Comparison of ENCODE assay signal across 1 cellular context in the genomic region with DNA sequence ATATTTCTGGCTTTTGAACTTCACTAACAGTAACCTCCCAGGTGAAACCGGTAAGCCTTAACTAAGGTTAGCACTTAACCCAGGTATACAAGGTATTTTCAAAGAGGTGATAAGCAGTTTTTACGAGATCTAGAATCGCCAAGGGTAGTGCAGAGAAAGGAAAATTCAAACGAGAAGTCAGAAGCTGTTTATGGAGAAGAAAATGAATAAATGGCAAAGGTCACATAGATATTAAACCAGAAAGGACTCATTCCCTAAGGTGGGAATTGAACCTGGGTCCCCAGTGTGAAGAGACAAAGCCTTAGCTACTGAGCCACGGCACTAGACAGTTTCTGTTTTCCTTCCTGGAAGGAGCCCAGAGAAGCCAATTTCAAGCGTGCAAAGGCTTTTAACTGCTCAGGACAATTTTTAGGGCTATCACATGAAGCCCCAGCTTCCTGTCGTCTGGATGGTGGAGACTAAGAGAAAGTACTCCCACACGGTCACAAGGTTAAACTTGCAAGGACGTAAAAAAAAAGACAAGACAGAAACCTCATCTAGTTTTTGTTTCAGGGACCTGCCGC.
TF ChIP-seq lines count a peak whose summit lies in the region.

No MANE protein-coding gene starts in this region.

TF ChIP-seq in K562, 482 proteins besides CTCF, POLR2A, EP300 and RAD21 (continued from another document and continues in another):
- TF ChIP-seq, protein P1, sequence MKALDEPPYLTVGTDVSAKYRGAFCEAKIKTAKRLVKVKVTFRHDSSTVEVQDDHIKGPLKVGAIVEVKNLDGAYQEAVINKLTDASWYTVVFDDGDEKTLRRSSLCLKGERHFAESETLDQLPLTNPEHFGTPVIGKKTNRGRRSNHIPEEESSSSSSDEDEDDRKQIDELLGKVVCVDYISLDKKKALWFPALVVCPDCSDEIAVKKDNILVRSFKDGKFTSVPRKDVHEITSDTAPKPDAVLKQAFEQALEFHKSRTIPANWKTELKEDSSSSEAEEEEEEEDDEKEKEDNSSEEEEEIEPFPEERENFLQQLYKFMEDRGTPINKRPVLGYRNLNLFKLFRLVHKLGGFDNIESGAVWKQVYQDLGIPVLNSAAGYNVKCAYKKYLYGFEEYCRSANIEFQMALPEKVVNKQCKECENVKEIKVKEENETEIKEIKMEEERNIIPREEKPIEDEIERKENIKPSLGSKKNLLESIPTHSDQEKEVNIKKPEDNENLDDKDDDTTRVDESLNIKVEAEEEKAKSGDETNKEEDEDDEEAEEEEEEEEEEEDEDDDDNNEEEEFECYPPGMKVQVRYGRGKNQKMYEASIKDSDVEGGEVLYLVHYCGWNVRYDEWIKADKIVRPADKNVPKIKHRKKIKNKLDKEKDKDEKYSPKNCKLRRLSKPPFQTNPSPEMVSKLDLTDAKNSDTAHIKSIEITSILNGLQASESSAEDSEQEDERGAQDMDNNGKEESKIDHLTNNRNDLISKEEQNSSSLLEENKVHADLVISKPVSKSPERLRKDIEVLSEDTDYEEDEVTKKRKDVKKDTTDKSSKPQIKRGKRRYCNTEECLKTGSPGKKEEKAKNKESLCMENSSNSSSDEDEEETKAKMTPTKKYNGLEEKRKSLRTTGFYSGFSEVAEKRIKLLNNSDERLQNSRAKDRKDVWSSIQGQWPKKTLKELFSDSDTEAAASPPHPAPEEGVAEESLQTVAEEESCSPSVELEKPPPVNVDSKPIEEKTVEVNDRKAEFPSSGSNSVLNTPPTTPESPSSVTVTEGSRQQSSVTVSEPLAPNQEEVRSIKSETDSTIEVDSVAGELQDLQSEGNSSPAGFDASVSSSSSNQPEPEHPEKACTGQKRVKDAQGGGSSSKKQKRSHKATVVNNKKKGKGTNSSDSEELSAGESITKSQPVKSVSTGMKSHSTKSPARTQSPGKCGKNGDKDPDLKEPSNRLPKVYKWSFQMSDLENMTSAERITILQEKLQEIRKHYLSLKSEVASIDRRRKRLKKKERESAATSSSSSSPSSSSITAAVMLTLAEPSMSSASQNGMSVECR (CRISPR knock-in tag; IDR thresholded peaks at IDR 0.05): no peak
- no peak for TF ChIP-seq POLR2G (IDR thresholded peaks at IDR 0.05; ENCODE audit: low read depth, low read length)
- TF ChIP-seq NFE2 (IDR thresholded peaks at IDR 0.05; ENCODE audit: low read depth): no peak
- TF ChIP-seq IRF1 (CRISPR knock-in tag; IDR thresholded peaks at IDR 0.05; ENCODE audit: borderline replicate concordance): no peak
- TF ChIP-seq, protein P2, sequence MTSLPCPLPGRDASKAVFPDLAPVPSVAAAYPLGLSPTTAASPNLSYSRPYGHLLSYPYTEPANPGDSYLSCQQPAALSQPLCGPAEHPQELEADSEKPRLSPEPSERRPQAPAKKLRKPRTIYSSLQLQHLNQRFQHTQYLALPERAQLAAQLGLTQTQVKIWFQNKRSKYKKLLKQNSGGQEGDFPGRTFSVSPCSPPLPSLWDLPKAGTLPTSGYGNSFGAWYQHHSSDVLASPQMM (CRISPR knock-in tag; IDR thresholded peaks at IDR 0.05): no peak
- TF ChIP-seq, protein P3, sequence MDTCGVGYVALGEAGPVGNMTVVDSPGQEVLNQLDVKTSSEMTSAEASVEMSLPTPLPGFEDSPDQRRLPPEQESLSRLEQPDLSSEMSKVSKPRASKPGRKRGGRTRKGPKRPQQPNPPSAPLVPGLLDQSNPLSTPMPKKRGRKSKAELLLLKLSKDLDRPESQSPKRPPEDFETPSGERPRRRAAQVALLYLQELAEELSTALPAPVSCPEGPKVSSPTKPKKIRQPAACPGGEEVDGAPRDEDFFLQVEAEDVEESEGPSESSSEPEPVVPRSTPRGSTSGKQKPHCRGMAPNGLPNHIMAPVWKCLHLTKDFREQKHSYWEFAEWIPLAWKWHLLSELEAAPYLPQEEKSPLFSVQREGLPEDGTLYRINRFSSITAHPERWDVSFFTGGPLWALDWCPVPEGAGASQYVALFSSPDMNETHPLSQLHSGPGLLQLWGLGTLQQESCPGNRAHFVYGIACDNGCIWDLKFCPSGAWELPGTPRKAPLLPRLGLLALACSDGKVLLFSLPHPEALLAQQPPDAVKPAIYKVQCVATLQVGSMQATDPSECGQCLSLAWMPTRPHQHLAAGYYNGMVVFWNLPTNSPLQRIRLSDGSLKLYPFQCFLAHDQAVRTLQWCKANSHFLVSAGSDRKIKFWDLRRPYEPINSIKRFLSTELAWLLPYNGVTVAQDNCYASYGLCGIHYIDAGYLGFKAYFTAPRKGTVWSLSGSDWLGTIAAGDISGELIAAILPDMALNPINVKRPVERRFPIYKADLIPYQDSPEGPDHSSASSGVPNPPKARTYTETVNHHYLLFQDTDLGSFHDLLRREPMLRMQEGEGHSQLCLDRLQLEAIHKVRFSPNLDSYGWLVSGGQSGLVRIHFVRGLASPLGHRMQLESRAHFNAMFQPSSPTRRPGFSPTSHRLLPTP (IDR thresholded peaks at IDR 0.05; ENCODE audit: borderline replicate concordance, extremely low read depth, insufficient read length): peak; percentile 76
- no peak for TF ChIP-seq E2F8 (IDR thresholded peaks at IDR 0.05; ENCODE audit: low read depth, partially characterized antibody)
- TF ChIP-seq ZEB2 (IDR thresholded peaks at IDR 0.05): no peak
- peak; percentile 41; the same call in 1 of the 2 replicates for TF ChIP-seq ELF1 (tag; IDR thresholded peaks at IDR 0.05)
- peak; percentile 90 for TF ChIP-seq HMBOX1 (IDR thresholded peaks at IDR 0.05)
- TF ChIP-seq BRF1 (IDR thresholded peaks at IDR 0.05; ENCODE audit: borderline replicate concordance, extremely low read depth, insufficient read length): no peak
- TF ChIP-seq, protein P4, sequence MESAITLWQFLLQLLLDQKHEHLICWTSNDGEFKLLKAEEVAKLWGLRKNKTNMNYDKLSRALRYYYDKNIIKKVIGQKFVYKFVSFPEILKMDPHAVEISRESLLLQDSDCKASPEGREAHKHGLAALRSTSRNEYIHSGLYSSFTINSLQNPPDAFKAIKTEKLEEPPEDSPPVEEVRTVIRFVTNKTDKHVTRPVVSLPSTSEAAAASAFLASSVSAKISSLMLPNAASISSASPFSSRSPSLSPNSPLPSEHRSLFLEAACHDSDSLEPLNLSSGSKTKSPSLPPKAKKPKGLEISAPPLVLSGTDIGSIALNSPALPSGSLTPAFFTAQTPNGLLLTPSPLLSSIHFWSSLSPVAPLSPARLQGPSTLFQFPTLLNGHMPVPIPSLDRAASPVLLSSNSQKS (CRISPR knock-in tag; IDR thresholded peaks at IDR 0.05): no peak
- no peak for TF ChIP-seq ZNF449 (CRISPR knock-in tag; IDR thresholded peaks at IDR 0.05)
- TF ChIP-seq MYNN (IDR thresholded peaks at IDR 0.05): peak; percentile 30; the same call in 1 of the 2 replicates
- no peak for TF ChIP-seq MYNN (CRISPR knock-in tag; IDR thresholded peaks at IDR 0.05)
- TF ChIP-seq, protein P5, sequence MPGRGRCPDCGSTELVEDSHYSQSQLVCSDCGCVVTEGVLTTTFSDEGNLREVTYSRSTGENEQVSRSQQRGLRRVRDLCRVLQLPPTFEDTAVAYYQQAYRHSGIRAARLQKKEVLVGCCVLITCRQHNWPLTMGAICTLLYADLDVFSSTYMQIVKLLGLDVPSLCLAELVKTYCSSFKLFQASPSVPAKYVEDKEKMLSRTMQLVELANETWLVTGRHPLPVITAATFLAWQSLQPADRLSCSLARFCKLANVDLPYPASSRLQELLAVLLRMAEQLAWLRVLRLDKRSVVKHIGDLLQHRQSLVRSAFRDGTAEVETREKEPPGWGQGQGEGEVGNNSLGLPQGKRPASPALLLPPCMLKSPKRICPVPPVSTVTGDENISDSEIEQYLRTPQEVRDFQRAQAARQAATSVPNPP (IDR thresholded peaks at IDR 0.05; ENCODE audit: borderline replicate concordance, insufficient read depth, insufficient read length): no peak
- no peak for TF ChIP-seq HLTF (IDR thresholded peaks at IDR 0.05)
- no peak for TF ChIP-seq ZNF3 (CRISPR knock-in tag; IDR thresholded peaks at IDR 0.05)
- TF ChIP-seq EGR1 (conservative IDR thresholded peaks at IDR 0.05): no peak
- no peak for TF ChIP-seq KDM1A (IDR thresholded peaks at IDR 0.05)
- TF ChIP-seq, protein P6, sequence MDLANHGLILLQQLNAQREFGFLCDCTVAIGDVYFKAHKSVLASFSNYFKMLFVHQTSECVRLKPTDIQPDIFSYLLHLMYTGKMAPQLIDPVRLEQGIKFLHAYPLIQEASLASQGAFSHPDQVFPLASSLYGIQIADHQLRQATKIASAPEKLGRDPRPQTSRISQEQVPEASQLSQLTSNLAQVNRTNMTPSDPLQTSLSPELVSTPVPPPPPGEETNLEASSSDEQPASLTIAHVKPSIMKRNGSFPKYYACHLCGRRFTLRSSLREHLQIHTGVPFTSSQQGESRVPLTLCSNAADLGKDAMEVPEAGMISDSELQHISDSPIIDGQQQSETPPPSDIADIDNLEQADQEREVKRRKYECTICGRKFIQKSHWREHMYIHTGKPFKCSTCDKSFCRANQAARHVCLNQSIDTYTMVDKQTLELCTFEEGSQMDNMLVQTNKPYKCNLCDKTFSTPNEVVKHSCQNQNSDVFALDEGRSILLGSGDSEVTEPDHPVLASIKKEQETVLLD (IDR thresholded peaks at IDR 0.05): no peak
- TF ChIP-seq ZNF445 (CRISPR knock-in tag; IDR thresholded peaks at IDR 0.05; ENCODE audit: low read depth): no peak
- peak; percentile 22; the same call in 1 of the 2 replicates for TF ChIP-seq ARID1B (IDR thresholded peaks at IDR 0.05)
- no peak for TF ChIP-seq MXI1 (IDR thresholded peaks at IDR 0.05; ENCODE audit: low read depth, low read length)
- TF ChIP-seq HDAC2 (IDR thresholded peaks at IDR 0.05): no peak
- TF ChIP-seq ADNP (tag; IDR thresholded peaks at IDR 0.05): no peak
- TF ChIP-seq MAZ (CRISPR knock-in tag; conservative IDR thresholded peaks at IDR 0.05 in 1 of 2, IDR thresholded peaks at IDR 0.05 in 1 of 2): no peak
- TF ChIP-seq NFXL1 (CRISPR knock-in tag; IDR thresholded peaks at IDR 0.05): no peak
- TF ChIP-seq SRSF3 (IDR thresholded peaks at IDR 0.05; ENCODE audit: insufficient read depth, low read length): no peak
- TF ChIP-seq NCOA1 (IDR thresholded peaks at IDR 0.05; ENCODE audit: low read depth): 0 out of 2 replicates have a peak, but pooled peaks have one; percentile 27
- no peak for TF ChIP-seq GATAD2A (IDR thresholded peaks at IDR 0.05)
- no peak for TF ChIP-seq ZC3H11A (IDR thresholded peaks at IDR 0.05; ENCODE audit: low read depth, low read length)
- no peak for TF ChIP-seq IFI16 (CRISPR knock-in tag; IDR thresholded peaks at IDR 0.05)
- no peak for TF ChIP-seq MBD2 (IDR thresholded peaks at IDR 0.05; ENCODE audit: borderline replicate concordance, low read depth)
- TF ChIP-seq, protein P7, sequence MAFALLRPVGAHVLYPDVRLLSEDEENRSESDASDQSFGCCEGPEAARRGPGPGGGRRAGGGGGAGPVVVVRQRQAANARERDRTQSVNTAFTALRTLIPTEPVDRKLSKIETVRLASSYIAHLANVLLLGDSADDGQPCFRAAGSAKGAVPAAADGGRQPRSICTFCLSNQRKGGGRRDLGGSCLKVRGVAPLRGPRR (CRISPR knock-in tag; IDR thresholded peaks at IDR 0.05): no peak
- TF ChIP-seq ESRRA (IDR thresholded peaks at IDR 0.05; ENCODE audit: borderline replicate concordance, low read depth): peak; percentile 91
- TF ChIP-seq RBBP5 (IDR thresholded peaks at IDR 0.05; ENCODE audit: borderline replicate concordance, insufficient read depth, low read length, poor library complexity, severe bottlenecking): no peak
- TF ChIP-seq GMEB1 (CRISPR knock-in tag; IDR thresholded peaks at IDR 0.05): no peak
- TF ChIP-seq STAT5B (CRISPR knock-in tag; IDR thresholded peaks at IDR 0.05): no peak
